2 cellular contexts compared by ENCODE assay signal in genomic region chrX:41031256-41031967, GRCh38.
TF ChIP-seq lines count a peak whose summit lies in the region.

No MANE protein-coding gene starts in this region.

TF ChIP-seq in A549, 52 proteins besides CTCF, POLR2A, EP300 and RAD21:
- TF ChIP-seq ZFP36 (IDR thresholded peaks at IDR 0.05; ENCODE audit: borderline replicate concordance, partially characterized antibody) (no peak), MAX (IDR thresholded peaks at IDR 0.05) (no peak), BHLHE40 (IDR thresholded peaks at IDR 0.05; ENCODE audit: low read depth, low read length) (no peak), HEYL (CRISPR knock-in tag; IDR thresholded peaks at IDR 0.05) (no peak), CHD4 (IDR thresholded peaks at IDR 0.05; ENCODE audit: borderline replicate concordance) (no peak), ZC3H11A (IDR thresholded peaks at IDR 0.05) (no peak), PBX3 (IDR thresholded peaks at IDR 0.05) (no peak), JUN (IDR thresholded peaks at IDR 0.05) (no peak), USF2 (IDR thresholded peaks at IDR 0.05) (no peak), HOXB13 (CRISPR knock-in tag; IDR thresholded peaks at IDR 0.05; ENCODE audit: low read depth) (no peak), E2F6 (IDR thresholded peaks at IDR 0.05; ENCODE audit: borderline replicate concordance, low read depth) (no peak), CHD2 (IDR thresholded peaks at IDR 0.05; ENCODE audit: low read length, partially characterized antibody) (no peak), FOSL2 (IDR thresholded peaks at IDR 0.05) (no peak), FOSL2 (CRISPR knock-in tag; IDR thresholded peaks at IDR 0.05) (no peak), ATOH8 (CRISPR knock-in tag; IDR thresholded peaks at IDR 0.05; ENCODE audit: low read depth) (no peak)

TF ChIP-seq in HepG2, 621 proteins besides CTCF, POLR2A, EP300 and RAD21:
- TF ChIP-seq KIAA2018 (CRISPR knock-in tag; IDR thresholded peaks at IDR 0.05; ENCODE audit: borderline replicate concordance) = no peak
- peak; percentile 58 for TF ChIP-seq HNF4A (CRISPR knock-in tag; IDR thresholded peaks at IDR 0.05)
